Comparison of ENCODE assay signal across 8 cellular contexts in the genomic region with DNA sequence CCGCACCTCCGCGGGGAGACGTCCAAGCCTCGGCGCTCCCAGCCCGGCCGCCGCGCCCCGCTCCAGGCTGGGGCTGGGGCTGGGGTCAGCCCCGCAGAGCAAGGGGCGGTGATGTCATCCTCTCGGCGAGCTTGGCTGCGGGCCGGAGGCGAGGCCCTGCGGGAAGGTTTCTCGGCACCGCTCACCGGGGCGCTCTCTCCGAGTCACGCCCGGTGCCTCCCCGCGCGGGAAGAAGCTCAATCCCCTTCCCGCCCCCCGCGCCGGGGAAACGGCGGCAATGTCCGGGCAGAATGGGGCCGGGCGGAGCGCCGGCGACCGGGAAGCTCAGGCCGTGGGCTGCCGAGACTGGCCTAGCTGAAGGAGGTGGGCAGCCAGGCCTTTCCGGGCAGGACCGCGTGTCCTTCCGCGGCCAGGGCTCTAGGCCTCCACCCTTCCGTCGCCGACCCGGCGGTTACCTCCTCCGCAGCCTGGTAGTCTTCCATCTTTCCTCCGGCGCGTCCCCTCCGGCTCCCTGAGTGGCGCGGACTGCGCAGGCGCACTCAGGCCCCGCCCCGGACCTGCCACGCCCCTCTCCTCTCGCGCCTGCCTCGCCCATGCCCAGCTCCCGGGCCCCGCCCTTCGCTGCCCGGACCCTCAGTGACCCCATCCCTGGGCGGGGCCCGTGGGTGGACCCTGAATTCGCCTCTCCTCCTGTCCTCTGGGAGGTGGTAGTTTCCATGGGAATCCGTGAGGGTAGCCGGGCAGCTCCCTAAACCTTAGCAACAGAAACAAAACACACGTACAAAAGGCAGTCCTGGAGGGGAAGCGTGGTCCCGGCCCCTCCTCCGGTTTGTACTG. TPM values are rescaled to one million over a fixed set of nuclear protein-coding genes. Genes with fewer than 3 reads are reported as not detected.
DNase-seq lines count a peak whose midpoint lies in the region; ATAC-seq and TF ChIP-seq lines count a peak whose summit lies in the region.

A gene (minus strand): TSS at position 517 of the 837 bp plus-strand sequence. CDS start 35 bp downstream, at position 482.

- TSS peak; percentile 52 for BruUV-seq in PC-9 (replicated peaks; lab: Mats Ljungman, UMichigan)

- DNase-seq in DMS114 treated with DMSO at 0.1 percent for 48 hours (lab: John Stamatoyannopoulos, UW; ENCODE audit: unreplicated experiment) (peak; percentile 71), HuH-7.5 (ENCODE audit: low spot score) (peak; percentile 89), PC-9 (peak; percentile 93)
- peak; percentile 97 to 98 for DNase-seq in activated T-cell treated with anti-CD3 and anti-CD28 coated beads, Interleukin-2, amount 50 U/mL, for 48 hours
- DNase-seq in stimulated activated CD8-positive, alpha-beta memory T cell treated with anti-CD3 and anti-CD28 coated beads, Interleukin-7, amount 100 ng/mL, for 24 hours (ENCODE audit: low read depth), result peak; percentile 84

- H3K4me2 ChIP-seq in PC-9, result peak within 1 kb of the TSS; percentile 89

- POLR2A ChIA-PET in PC-9 (lab: Charles Lee; ENCODE audit: unreplicated experiment), result interaction anchor here (0.6 to 0.8 kb wide), 7 partner anchors 15 to 1423 kb away, joined by 3 to 8 read pairs (median 3); no protein-coding TSS in a partner anchor

- no peaks in the 10 kb centered on the region for H3K9me2 ChIP-seq in PC-9 (ENCODE audit: insufficient read depth)

- H3K27me3 ChIP-seq in PC-9 (ENCODE audit: insufficient read depth, low read depth) (no peaks in the 10 kb centered on the region), muscle layer of colon (ENCODE audit: control insufficient read depth in 1 of 2, insufficient read depth in 2 of 2, low read length in 2 of 2) (no peaks in the 10 kb centered on the region)

- H4K20me1 ChIP-seq in PC-9 (ENCODE audit: insufficient read depth), result peaks cover 16% of the 10 kb centered on the region

- peak; percentile 53 for ATAC-seq in GM21515 (IDR thresholded peaks at IDR 0.05; ENCODE audit: unreplicated experiment)
- ATAC-seq in esophagus mucosa, result peak; percentile 92

- TF ChIP-seq CTCF in PC-9 (conservative IDR thresholded peaks at IDR 0.05), result no peak

- H3K79me2 ChIP-seq in PC-9 (ENCODE audit: low read depth), result peaks cover 70% of the 10 kb centered on the region

- H3K9me3 ChIP-seq in PC-9 (ENCODE audit: insufficient read depth, low read depth), result no peaks in the 10 kb centered on the region
- H3K9me3 ChIP-seq in muscle layer of colon (ENCODE audit: low read length), result no peaks in the 10 kb centered on the region

- H3F3A ChIP-seq in PC-9 (ENCODE audit: insufficient read depth, low read depth), result peaks cover 63% of the 10 kb centered on the region

- H3K4me1 ChIP-seq in PC-9 (replicated peaks; ENCODE audit: insufficient read depth) (peaks cover 64% of the 10 kb centered on the region), muscle layer of colon (ENCODE audit: insufficient read depth, low read length) (peaks cover 34% of the 10 kb centered on the region)

- H3K9ac ChIP-seq in muscle layer of colon (ENCODE audit: low read length), result peak within 1 kb of the TSS; percentile 85

- H3K27ac ChIP-seq in PC-9, result peak within 1 kb of the TSS; percentile 85
- H3K27ac ChIP-seq in muscle layer of colon (ENCODE audit: low read depth, low read length), result peak within 1 kb of the TSS; percentile 95

- CTCF ChIA-PET in PC-9 (lab: Charles Lee), result interaction anchor here (1.0 kb wide), 1 partner anchor 16 kb away, joined by 3 read pairs; no protein-coding TSS in a partner anchor

- H3K4me3 ChIP-seq in PC-9 (peak within 1 kb of the TSS; percentile 68), muscle layer of colon (ENCODE audit: low read depth in 1 of 2, low read length in 2 of 2) (peak within 1 kb of the TSS; percentile 74 to 93)

- intact Hi-C loops in PC-9 (cut with micrococcal nuclease; ENCODE audit: unreplicated experiment), result loop anchor here (2.0 to 10.0 kb wide), 5 partner anchors 22 to 880 kb away; no protein-coding TSS in a partner anchor

- peaks cover 23% of the 10 kb centered on the region for H3K36me3 ChIP-seq in PC-9 (ENCODE audit: low read depth)
- peaks cover 8% of the 10 kb centered on the region for H3K36me3 ChIP-seq in muscle layer of colon (ENCODE audit: insufficient read depth, low read length)

- peak within 1 kb of the TSS; percentile 72 for H2AFZ ChIP-seq in PC-9

RNA-seq across cellular contexts. Expression of the gene that starts here (rescaled TPM):
- total RNA-seq in PC-9 (2021), result 99.6 and 105 TPM in 2 replicates
- 143 TPM for total RNA-seq in esophagus mucosa

Comparison
In these comparisons a context has a peak if more than half of its experiments do, and no peak if none do; other contexts are left out.
1. Peak in every context shown above with its lines: DNase-seq, ATAC-seq, H3K4me3 ChIP-seq and H3K27ac ChIP-seq.